Comparison of ENCODE assay signal across 9 cellular contexts in the genomic region with DNA sequence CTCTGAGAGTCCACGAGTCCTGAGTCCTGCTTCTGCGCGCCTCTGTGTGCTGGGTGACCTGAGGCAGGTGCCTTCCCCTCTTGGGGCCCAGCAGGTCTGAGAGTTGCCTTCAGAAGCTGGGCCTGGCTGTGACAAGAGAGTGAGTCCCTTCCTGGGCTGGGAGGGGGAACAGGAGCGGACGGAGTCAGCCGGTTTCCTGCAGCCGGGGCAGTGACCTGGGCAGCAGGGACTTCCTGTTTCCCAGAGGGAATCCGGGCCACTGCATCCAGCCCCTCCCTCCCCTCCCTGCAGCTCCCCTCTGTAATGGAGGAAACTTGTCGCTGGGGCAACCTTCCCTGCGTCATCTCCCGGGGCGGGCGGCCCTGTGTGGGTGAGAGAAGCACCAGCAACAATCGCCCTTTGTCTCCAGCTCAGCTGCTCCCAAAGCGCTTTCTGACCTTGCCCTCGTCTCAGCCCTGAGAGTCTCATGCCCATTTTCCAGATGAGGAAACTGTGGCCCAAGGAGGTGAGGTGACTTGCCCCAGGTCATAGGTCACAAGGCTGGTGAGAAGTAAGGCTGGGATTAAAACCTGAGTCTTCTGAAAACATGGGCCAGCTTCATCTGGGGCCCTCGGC.
DNase-seq lines count a peak whose midpoint lies in the region; ATAC-seq, FAIRE-seq and TF ChIP-seq lines count a peak whose summit lies in the region.
"Had no signal": no experiment of that assay in that cellular context is flagged by ENCODE, and none has a peak within 500 bp of the region (broad histone marks: within the 10 kb centered on the region; RNA-seq: fewer than 3 reads in every experiment).

No MANE protein-coding gene starts in this region.

- H3K4me3 ChIP-seq in Panc1 (ENCODE audit: low read depth in 2 of 2, low read length in 2 of 2) (no peak overlapping the region), neural progenitor cell (no peak overlapping the region), OCI-LY7 (ENCODE audit: low read depth, low read length, poor library complexity, severe bottlenecking) (no peak overlapping the region)

- no peaks in the 10 kb centered on the region for H4K20me1 ChIP-seq in neural progenitor cell (ENCODE audit: low read depth)
- no peaks in the 10 kb centered on the region for H4K20me1 ChIP-seq in OCI-LY7 (ENCODE audit: insufficient read depth, low read length)

- DNase-seq in CD14-positive monocyte (ENCODE audit: low spot score) (peak; percentile 62), Panc1 (ENCODE audit: low read depth, low spot score) (no peak), frontal cortex (ENCODE audit: low spot score in 2 of 2) (peak; percentile 52 to 79), neural progenitor cell (ENCODE audit: low spot score) (peak; percentile 66), OCI-LY7 (ENCODE audit: low spot score) (no peak)
- DNase-seq in activated naive CD4-positive, alpha-beta T cell (lab: John Stamatoyannopoulos, UW) = no peak
- no peak for DNase-seq in activated CD4-positive, alpha-beta T cell treated with anti-CD3 and anti-CD28 coated beads for 36 hours
- no peak for DNase-seq in T-helper 2 cell treated with Interferon-gamma antibody and Interleukin-4, amounts not matched to agents 5 μg/mL and 100 μg/mL, for 36 hours (ENCODE audit: low spot score)

- H3K27ac Mint-ChIP-seq in CD14-positive monocyte = no peak overlapping the region
- H3K27ac Mint-ChIP-seq in neural progenitor cell = peak overlapping the region; percentile 92
- H3K27ac Mint-ChIP-seq in activated CD4-positive, alpha-beta T cell treated with anti-CD3 and anti-CD28 coated beads for 36 hours = no peak overlapping the region
- H3K27ac Mint-ChIP-seq in T-helper 2 cell treated with Interferon-gamma antibody and Interleukin-4, amounts not matched to agents 5 μg/mL and 100 μg/mL, for 36 hours = no peak overlapping the region
- H3K27ac Mint-ChIP-seq: T-helper 1 cell treated with Interleukin-12 subunit alpha and Interleukin-12 subunit beta and Interleukin-4 antibody, amounts not matched to agents 30 μg/mL and 1 μg/mL, for 36 hours had no signal

- H3K27ac ChIP-seq in Panc1 (ENCODE audit: low read length) = no peak overlapping the region
- no peak overlapping the region for H3K27ac ChIP-seq in neural progenitor cell
- H3K27ac ChIP-seq in OCI-LY7 (ENCODE audit: low read depth, low read length, poor library complexity, severe bottlenecking) = no peak overlapping the region

- no peaks in the 10 kb centered on the region for H3K9me2 ChIP-seq in OCI-LY7 (ENCODE audit: insufficient read depth, low read length)

- no peaks in the 10 kb centered on the region for H3K36me3 Mint-ChIP-seq in CD14-positive monocyte
- no peaks in the 10 kb centered on the region for H3K36me3 Mint-ChIP-seq in neural progenitor cell
- no peaks in the 10 kb centered on the region for H3K36me3 Mint-ChIP-seq in activated CD4-positive, alpha-beta T cell treated with anti-CD3 and anti-CD28 coated beads for 36 hours (ENCODE audit: low read depth)
- no peaks in the 10 kb centered on the region for H3K36me3 Mint-ChIP-seq in T-helper 2 cell treated with Interferon-gamma antibody and Interleukin-4, amounts not matched to agents 5 μg/mL and 100 μg/mL, for 36 hours (ENCODE audit: low read depth)

- peaks cover 37% of the 10 kb centered on the region for H3F3A ChIP-seq in neural progenitor cell (ENCODE audit: low read depth)

- no TSS peak for BruUV-seq in Panc1 (replicated peaks; lab: Mats Ljungman, UMichigan)
- BruUV-seq in OCI-LY7 (replicated peaks; lab: Mats Ljungman, UMichigan) = no TSS peak

- in situ Hi-C loops in Panc1 (cut with HindIII; ENCODE audit: low pct_unique_long_range_greater_than_20kb, low sequenced_read_pairs) = no loop called here

- H3K79me2 ChIP-seq in neural progenitor cell (ENCODE audit: low read depth) (no peaks in the 10 kb centered on the region), OCI-LY7 (ENCODE audit: insufficient read depth, low read depth, low read length) (no peaks in the 10 kb centered on the region)

- H3K9me3 Mint-ChIP-seq in CD14-positive monocyte (peaks cover 0 to 8% (median 0%) of the 10 kb centered on the region in 7 donors), neural progenitor cell (no peaks in the 10 kb centered on the region)
- H3K9me3 Mint-ChIP-seq in activated CD4-positive, alpha-beta T cell treated with anti-CD3 and anti-CD28 coated beads for 36 hours (ENCODE audit: low read depth) = no peaks in the 10 kb centered on the region
- H3K9me3 Mint-ChIP-seq in T-helper 2 cell treated with Interferon-gamma antibody and Interleukin-4, amounts not matched to agents 5 μg/mL and 100 μg/mL, for 36 hours = no peaks in the 10 kb centered on the region
- H3K9me3 Mint-ChIP-seq: T-helper 1 cell treated with Interleukin-12 subunit alpha and Interleukin-12 subunit beta and Interleukin-4 antibody, amounts not matched to agents 30 μg/mL and 1 μg/mL, for 36 hours had no signal

- 0 out of 2 replicates have a peak, but pooled peaks have one; percentile 37 for ATAC-seq in Panc1
- ATAC-seq in activated CD4-positive, alpha-beta T cell treated with anti-CD3 and anti-CD28 coated beads for 36 hours = no peak

- H3K4me1 Mint-ChIP-seq in CD14-positive monocyte (peaks cover 5% of the 10 kb centered on the region), neural progenitor cell (peaks cover 75% of the 10 kb centered on the region)
- H3K4me1 Mint-ChIP-seq in activated CD4-positive, alpha-beta T cell treated with anti-CD3 and anti-CD28 coated beads for 36 hours = no peaks in the 10 kb centered on the region
- no peaks in the 10 kb centered on the region for H3K4me1 Mint-ChIP-seq in T-helper 2 cell treated with Interferon-gamma antibody and Interleukin-4, amounts not matched to agents 5 μg/mL and 100 μg/mL, for 36 hours (ENCODE audit: low read depth)

- intact Hi-C loops in CD14-positive monocyte (cut with micrococcal nuclease) = no loop called here
- intact Hi-C loops in Panc1 (cut with micrococcal nuclease; ENCODE audit: unreplicated experiment) = no loop called here
- intact Hi-C loops in activated CD4-positive, alpha-beta T cell treated with anti-CD3 and anti-CD28 coated beads for 36 hours (cut with DNase I, micrococcal nuclease) = no loop called here
- intact Hi-C loops in OCI-LY7 (cut with micrococcal nuclease; ENCODE audit: unreplicated experiment) = no loop called here

- FAIRE-seq in frontal cortex (lab: Jason Lieb, UNC) = no peak

- TF ChIP-seq CTCF in CD14-positive monocyte (IDR thresholded peaks at IDR 0.05) (no peak), Panc1 (IDR thresholded peaks at IDR 0.05) (no peak), neural progenitor cell (IDR thresholded peaks at IDR 0.05) (no peak), OCI-LY7 (conservative IDR thresholded peaks at IDR 0.05; ENCODE audit: low read length) (no peak)

- H3K36me3 ChIP-seq in Panc1 (ENCODE audit: control insufficient read depth, insufficient read depth, low read length) (no peaks in the 10 kb centered on the region), neural progenitor cell (no peaks in the 10 kb centered on the region), OCI-LY7 (ENCODE audit: insufficient read depth, low read length) (no peaks in the 10 kb centered on the region)

- H3K4me2 ChIP-seq in neural progenitor cell (no peak overlapping the region), OCI-LY7 (ENCODE audit: low read length) (no peak overlapping the region)

- H3K27me3 Mint-ChIP-seq in CD14-positive monocyte (ENCODE audit: low read depth in 3 of 3) (peaks cover 77 to 89% (median 85%) of the 10 kb centered on the region in 3 donors), neural progenitor cell (ENCODE audit: insufficient read depth, low read depth) (peaks cover 14% of the 10 kb centered on the region)
- peaks cover 44% of the 10 kb centered on the region for H3K27me3 Mint-ChIP-seq in activated CD4-positive, alpha-beta T cell treated with anti-CD3 and anti-CD28 coated beads for 36 hours
- H3K27me3 Mint-ChIP-seq in T-helper 2 cell treated with Interferon-gamma antibody and Interleukin-4, amounts not matched to agents 5 μg/mL and 100 μg/mL, for 36 hours (ENCODE audit: low read depth) = peaks cover 46% of the 10 kb centered on the region

- H3K4me1 ChIP-seq in Panc1 (ENCODE audit: control insufficient read depth, insufficient read depth, low read length) (no peaks in the 10 kb centered on the region), neural progenitor cell (peaks cover 41% of the 10 kb centered on the region), OCI-LY7 (ENCODE audit: insufficient read depth, low read length, poor library complexity, severe bottlenecking) (peaks cover 13% of the 10 kb centered on the region)

- no peak overlapping the region for H3K9ac ChIP-seq in neural progenitor cell

- CTCF ChIA-PET in Panc1 (lab: Charles Lee) (interaction anchor here (0.6 to 0.7 kb wide), 2 partner anchors 29 to 64 kb away, joined by 3 read pairs; no protein-coding TSS in a partner anchor), OCI-LY7 (lab: Charles Lee; ENCODE audit: unreplicated experiment) (no interaction called here)
- CTCF ChIA-PET in activated CD4-positive, alpha-beta T cell treated with anti-CD3 and anti-CD28 coated beads for 36 hours (lab: Charles Lee) = interaction anchor here (0.6 to 1.1 kb wide), 4 partner anchors 21 to 123 kb away, joined by 3 to 4 read pairs (median 3); no protein-coding TSS in a partner anchor

- POLR2A ChIA-PET in Panc1 (lab: Charles Lee) = interaction anchor here (0.6 kb wide), 1 partner anchor 45 kb away, joined by 3 read pairs; no protein-coding TSS in a partner anchor
- POLR2A ChIA-PET in activated CD4-positive, alpha-beta T cell treated with anti-CD3 and anti-CD28 coated beads for 36 hours (lab: Charles Lee) = no interaction called here
- POLR2A ChIA-PET in OCI-LY7 (lab: Charles Lee) = no interaction called here

- H3K9me3 ChIP-seq in Panc1 (ENCODE audit: control insufficient read depth, insufficient read depth, low read depth, low read length) (no peaks in the 10 kb centered on the region), neural progenitor cell (ENCODE audit: low read depth) (no peaks in the 10 kb centered on the region), OCI-LY7 (ENCODE audit: low read length) (no peaks in the 10 kb centered on the region)

- H3K4me3 Mint-ChIP-seq in CD14-positive monocyte (peak overlapping the region in 1 of 2 donors; percentile 66), neural progenitor cell (peak overlapping the region; percentile 53)
- no peak overlapping the region for H3K4me3 Mint-ChIP-seq in activated CD4-positive, alpha-beta T cell treated with anti-CD3 and anti-CD28 coated beads for 36 hours
- H3K4me3 Mint-ChIP-seq in T-helper 2 cell treated with Interferon-gamma antibody and Interleukin-4, amounts not matched to agents 5 μg/mL and 100 μg/mL, for 36 hours = no peak overlapping the region
- H3K4me3 Mint-ChIP-seq: T-helper 1 cell treated with Interleukin-12 subunit alpha and Interleukin-12 subunit beta and Interleukin-4 antibody, amounts not matched to agents 30 μg/mL and 1 μg/mL, for 36 hours had no signal

- H3K27me3 ChIP-seq in Panc1 (ENCODE audit: control insufficient read depth, insufficient read depth, low read length) (no peaks in the 10 kb centered on the region), neural progenitor cell (no peaks in the 10 kb centered on the region)

- peak overlapping the region; percentile 86 for H2AFZ ChIP-seq in neural progenitor cell (replicated peaks)
- no peak overlapping the region for H2AFZ ChIP-seq in OCI-LY7 (ENCODE audit: low read length)

Comparison
In these comparisons a context has a peak if more than half of its experiments do, and no peak if none do; other contexts are left out.
1. DNase-seq: peak in CD14-positive monocyte (single experiment), frontal cortex (2 of 2) and neural progenitor cell (single experiment); none in Panc1 (single experiment), activated naive CD4-positive, alpha-beta T cell (0 of 4), activated CD4-positive, alpha-beta T cell treated with anti-CD3 and anti-CD28 coated beads for 36 hours (single experiment), T-helper 2 cell treated with Interferon-gamma antibody and Interleukin-4, amounts not matched to agents 5 μg/mL and 100 μg/mL, for 36 hours (single experiment) and OCI-LY7 (single experiment).